In genomic region chr3:192408007-192408655, GRCh38 we compare ENCODE assay signal across 9 cellular contexts.
DNase-seq lines count a peak whose midpoint lies in the region; ATAC-seq and TF ChIP-seq lines count a peak whose summit lies in the region.
"Had no signal": no experiment of that assay in that cellular context is flagged by ENCODE, and none has a peak within 500 bp of the region (broad histone marks: within the 10 kb centered on the region; RNA-seq: fewer than 3 reads in every experiment).

No MANE protein-coding gene starts in this region.

- no peak for TF ChIP-seq CTCF in GM13977 (IDR thresholded peaks at IDR 0.05; ENCODE audit: extremely low read depth, insufficient read depth, missing control alignments)
- peak; percentile 13 for TF ChIP-seq CTCF in astrocyte of the spinal cord (IDR thresholded peaks at IDR 0.05; ENCODE audit: low read depth, low read length)
- no peak for TF ChIP-seq CTCF in OCI-LY7 (conservative IDR thresholded peaks at IDR 0.05; ENCODE audit: low read length)

- H3K9me3 Mint-ChIP-seq in CD4-positive, alpha-beta memory T cell: peaks cover 0 to 5% (median 0%) of the 10 kb centered on the region in 8 donors

- H3K27ac ChIP-seq in CD4-positive, alpha-beta memory T cell (ENCODE audit: low read depth, low read length): no peak overlapping the region
- no peak overlapping the region for H3K27ac ChIP-seq in OCI-LY7 (ENCODE audit: low read depth, low read length, poor library complexity, severe bottlenecking)

- no peaks in the 10 kb centered on the region for H4K20me1 ChIP-seq in OCI-LY7 (ENCODE audit: insufficient read depth, low read length)

- CTCF ChIA-PET in CD4-positive, alpha-beta memory T cell (lab: Charles Lee; ENCODE audit: partially characterized antibody): no interaction called here
- CTCF ChIA-PET in OCI-LY7 (lab: Charles Lee; ENCODE audit: unreplicated experiment): interaction anchor here (0.6 kb wide), 1 partner anchor 12 kb away, joined by 7 read pairs; no protein-coding TSS in a partner anchor

- no TSS peak for BruUV-seq in OCI-LY7 (replicated peaks; lab: Mats Ljungman, UMichigan)

- peaks cover 17 to 29% of the 10 kb centered on the region in 2 donors for H3K27me3 Mint-ChIP-seq in CD4-positive, alpha-beta memory T cell

- H3K36me3 Mint-ChIP-seq in CD4-positive, alpha-beta memory T cell: no peaks in the 10 kb centered on the region

- intact Hi-C loops in sciatic nerve (cut with DNase I) (no loop called here), OCI-LY7 (cut with micrococcal nuclease; ENCODE audit: unreplicated experiment) (no loop called here)
- intact Hi-C loops in CD4-positive, alpha-beta memory T cell (cut with micrococcal nuclease): no loop called here

- no peaks in the 10 kb centered on the region for H3K27me3 ChIP-seq in CD4-positive, alpha-beta memory T cell (ENCODE audit: insufficient read depth, low read length)

- ATAC-seq in sciatic nerve (peak; percentile 56), HG03354 (IDR thresholded peaks at IDR 0.05; ENCODE audit: poor library complexity, severe bottlenecking, unreplicated experiment) (no peak)

- no peaks in the 10 kb centered on the region for H3K9me3 ChIP-seq in CD4-positive, alpha-beta memory T cell (ENCODE audit: control insufficient read depth in 1 of 2, low read length in 2 of 2)
- no peaks in the 10 kb centered on the region for H3K9me3 ChIP-seq in OCI-LY7 (ENCODE audit: low read length)

- peak overlapping the region; percentile 42 for H3K4me3 ChIP-seq in astrocyte of the spinal cord (ENCODE audit: low read depth, low read length)
- H3K4me3 ChIP-seq in iPS-11a (ENCODE audit: low read depth, low read length): peak overlapping the region; percentile 66
- no peak overlapping the region for H3K4me3 ChIP-seq in CD4-positive, alpha-beta memory T cell (ENCODE audit: low read length in 2 of 2)
- H3K4me3 ChIP-seq in OCI-LY7 (ENCODE audit: low read depth, low read length, poor library complexity, severe bottlenecking): no peak overlapping the region

- H3K79me2 ChIP-seq in OCI-LY7 (ENCODE audit: insufficient read depth, low read depth, low read length): no peaks in the 10 kb centered on the region

- in situ Hi-C loops in GM13977 (cut with MboI; ENCODE audit: low pct_unique_long_range_greater_than_20kb, low sequenced_read_pairs, unreplicated experiment) (no loop called here), astrocyte of the spinal cord (cut with HindIII; ENCODE audit: low sequenced_read_pairs) (no loop called here)

- H3K36me3 ChIP-seq in CD4-positive, alpha-beta memory T cell (ENCODE audit: insufficient read depth, low read length): no peaks in the 10 kb centered on the region
- H3K36me3 ChIP-seq in OCI-LY7 (ENCODE audit: insufficient read depth, low read length): no peaks in the 10 kb centered on the region

- H3K4me1 Mint-ChIP-seq in CD4-positive, alpha-beta memory T cell: peaks cover 0 to 9% (median 6%) of the 10 kb centered on the region in 4 donors
- H3K4me1 Mint-ChIP-seq: immature natural killer cell had no signal

- no peak overlapping the region for H3K4me2 ChIP-seq in OCI-LY7 (ENCODE audit: low read length)

- peak; percentile 23 for DNase-seq in GM13977 (ENCODE audit: low spot score)
- peak; percentile 42 for DNase-seq in astrocyte of the spinal cord (ENCODE audit: low read depth, low spot score)
- DNase-seq in sciatic nerve (ENCODE audit: low spot score): no peak
- DNase-seq in CD4-positive, alpha-beta memory T cell: no peak
- no peak for DNase-seq in NCI-H748 treated with DMSO at 0.1 percent for 48 hours (lab: John Stamatoyannopoulos, UW)
- no peak for DNase-seq in OCI-LY7 (ENCODE audit: low spot score)
- DNase-seq: immature natural killer cell had no signal

- POLR2A ChIA-PET in CD4-positive, alpha-beta memory T cell (lab: Charles Lee; ENCODE audit: partially characterized antibody): no interaction called here
- POLR2A ChIA-PET in OCI-LY7 (lab: Charles Lee): no interaction called here

- H3K27ac Mint-ChIP-seq in CD4-positive, alpha-beta memory T cell: no peak overlapping the region
- H3K27ac Mint-ChIP-seq: immature natural killer cell had no signal

- H3K4me1 ChIP-seq in CD4-positive, alpha-beta memory T cell (ENCODE audit: insufficient read depth, low read length): no peaks in the 10 kb centered on the region
- H3K4me1 ChIP-seq in OCI-LY7 (ENCODE audit: insufficient read depth, low read length, poor library complexity, severe bottlenecking): no peaks in the 10 kb centered on the region

- H3K9me2 ChIP-seq in OCI-LY7 (ENCODE audit: insufficient read depth, low read length): peaks cover 5% of the 10 kb centered on the region; the same call in 1 of the 2 replicates

- H3K4me3 Mint-ChIP-seq in CD4-positive, alpha-beta memory T cell: peak overlapping the region in 2 of 8 donors; percentile 69 to 71

- no peak overlapping the region for H2AFZ ChIP-seq in OCI-LY7 (ENCODE audit: low read length)

Comparison
In these comparisons a context has a peak if more than half of its experiments do, and no peak if none do; other contexts are left out.
1. DNase-seq: peak in GM13977 (single experiment) and astrocyte of the spinal cord (single experiment); none in sciatic nerve (single experiment), CD4-positive, alpha-beta memory T cell (0 of 5), NCI-H748 treated with DMSO at 0.1 percent for 48 hours (single experiment) and OCI-LY7 (single experiment).
2. H3K4me3 ChIP-seq: peak in astrocyte of the spinal cord (single experiment) and iPS-11a (single experiment); none in CD4-positive, alpha-beta memory T cell (0 of 2) and OCI-LY7 (single experiment).